Comparison of ENCODE assay signal across 29 cellular contexts in genomic region chr3:14489641-14490040, GRCh38. TPM values are rescaled to one million over a fixed set of nuclear protein-coding genes. Genes with fewer than 3 reads are reported as not detected.
"Had no signal": no experiment of that assay in that cellular context is flagged by ENCODE, and none has a peak within 500 bp of the region (broad histone marks: within the 10 kb centered on the region; RNA-seq: fewer than 3 reads in every experiment).

No MANE protein-coding gene starts in this region.

- H3K27me3 Mint-ChIP-seq: activated CD4-positive, alpha-beta T cell treated with anti-CD3 and anti-CD28 coated beads for 36 hours; activated CD8-positive, alpha-beta T cell treated with anti-CD3 and anti-CD28 coated beads for 36 hours; activated naive CD8-positive, alpha-beta T cell treated with anti-CD3 and anti-CD28 coated beads, Interleukin-2, amount 10 ng/mL, durations not matched to agents 7 days and 5 days; T-cell had no signal

- H3K27me3 ChIP-seq: adrenal gland, breast epithelium had no signal

- H3K4me1 Mint-ChIP-seq: activated CD4-positive, alpha-beta T cell treated with anti-CD3 and anti-CD28 coated beads for 36 hours; T-cell had no signal

- H3K9me3 ChIP-seq: adrenal gland, breast epithelium had no signal

- DNase-seq: activated CD4-positive, alpha-beta T cell treated with anti-CD3 and anti-CD28 coated beads for 36 hours; activated CD4-positive, alpha-beta T cell treated with anti-CD3 and anti-CD28 coated beads, Interleukin-2, amount 50 U/mL, for 1 hour; activated CD8-positive, alpha-beta memory T cell treated with anti-CD3 and anti-CD28 coated beads, Interleukin-2, amount 50 U/mL, for 4 hours; activated CD8-positive, alpha-beta T cell treated with anti-CD3 and anti-CD28 coated beads for 36 hours; activated naive CD4-positive, alpha-beta T cell treated with anti-CD3 and anti-CD28 coated beads, Interleukin-2, amount 50 U/mL, for 16 hours; activated naive CD8-positive, alpha-beta T cell treated with anti-CD3 and anti-CD28 coated beads, Interleukin-2, amount 10 ng/mL, durations not matched to agents 7 days and 5 days; activated T-cell treated with anti-CD3 and anti-CD28 coated beads, Interleukin-2, amount 50 U/mL, for 72 hours; adrenal gland; anterior cingulate cortex; central memory CD4-positive, alpha-beta T cell; IMR-90; KG1; NCI-H1048; NCI-H1417; NCI-H2029; NCI-H2107; NCI-H2171 treated with DMSO at 0.1 percent for 48 hours; NCI-H226; NCI-H526; NCI-H774; OCI-M1; SHP77 treated with DMSO at 0.1 percent for 48 hours; T-cell; T-helper 2 cell; T1000 had no signal

- ATAC-seq: activated CD4-positive, alpha-beta T cell treated with anti-CD3 and anti-CD28 coated beads for 36 hours; activated CD8-positive, alpha-beta T cell treated with anti-CD3 and anti-CD28 coated beads for 36 hours; activated T-cell treated with anti-CD3 and anti-CD28 coated beads, Interleukin-2, amount 50 U/mL, for 72 hours; Panc1; T-cell had no signal

- H3K36me3 ChIP-seq: breast epithelium had no signal

- H3K27ac Mint-ChIP-seq: activated CD4-positive, alpha-beta T cell treated with anti-CD3 and anti-CD28 coated beads for 36 hours; activated CD8-positive, alpha-beta T cell treated with anti-CD3 and anti-CD28 coated beads for 36 hours; activated naive CD8-positive, alpha-beta T cell treated with anti-CD3 and anti-CD28 coated beads, Interleukin-2, amount 10 ng/mL, durations not matched to agents 7 days and 5 days; activated T-cell treated with anti-CD3 and anti-CD28 coated beads, Interleukin-2, amount 50 U/mL, for 72 hours; T-cell had no signal

- H3K36me3 Mint-ChIP-seq: activated naive CD8-positive, alpha-beta T cell treated with anti-CD3 and anti-CD28 coated beads, Interleukin-2, amount 10 ng/mL, durations not matched to agents 7 days and 5 days had no signal

- H3K27ac ChIP-seq: adrenal gland, breast epithelium, VCaP had no signal

- H3K9me3 Mint-ChIP-seq: activated CD8-positive, alpha-beta T cell treated with anti-CD3 and anti-CD28 coated beads for 36 hours; activated naive CD8-positive, alpha-beta T cell treated with anti-CD3 and anti-CD28 coated beads, Interleukin-2, amount 10 ng/mL, durations not matched to agents 7 days and 5 days; activated T-cell treated with anti-CD3 and anti-CD28 coated beads, Interleukin-2, amount 50 U/mL, for 72 hours; T-cell had no signal

- H3K4me3 Mint-ChIP-seq: activated CD4-positive, alpha-beta T cell treated with anti-CD3 and anti-CD28 coated beads for 36 hours; activated CD8-positive, alpha-beta T cell treated with anti-CD3 and anti-CD28 coated beads for 36 hours; activated naive CD8-positive, alpha-beta T cell treated with anti-CD3 and anti-CD28 coated beads, Interleukin-2, amount 10 ng/mL, durations not matched to agents 7 days and 5 days; activated T-cell treated with anti-CD3 and anti-CD28 coated beads, Interleukin-2, amount 50 U/mL, for 72 hours; T-cell had no signal

- H3K4me1 ChIP-seq: adrenal gland had no signal

- H3K4me3 ChIP-seq: adrenal gland, breast epithelium had no signal

RNA-seq across cellular contexts. Expression of gene GRIP2, which starts 50.5 kb away (rescaled TPM):
- total RNA-seq: activated CD4-positive, alpha-beta T cell treated with anti-CD3 and anti-CD28 coated beads for 36 hours; activated CD8-positive, alpha-beta T cell treated with anti-CD3 and anti-CD28 coated beads for 36 hours; activated naive CD8-positive, alpha-beta T cell treated with anti-CD3 and anti-CD28 coated beads, Interleukin-2, amount 10 ng/mL, durations not matched to agents 7 days and 5 days; IMR-90; LHCN-M2 had no signal
